Comparison of ENCODE assay signal across 21 cellular contexts in genomic region chr17:48409607-48410006, GRCh38. TPM values are rescaled to one million over a fixed set of nuclear protein-coding genes. Genes with fewer than 3 reads are reported as not detected.
DNase-seq lines count a peak whose midpoint lies in the region; ATAC-seq and TF ChIP-seq lines count a peak whose summit lies in the region.
"Had no signal": no experiment of that assay in that cellular context is flagged by ENCODE, and none has a peak within 500 bp of the region (broad histone marks: within the 10 kb centered on the region; RNA-seq: fewer than 3 reads in every experiment).

No MANE protein-coding gene starts in this region.

- peak overlapping the region; percentile 2 for H3K27ac Mint-ChIP-seq in activated CD4-positive, alpha-beta T cell treated with anti-CD3 and anti-CD28 coated beads, Interleukin-2, amount 10 ng/mL, durations not matched to agents 24 days and 14 days
- H3K27ac Mint-ChIP-seq in activated naive CD4-positive, alpha-beta T cell treated with anti-CD3 and anti-CD28 coated beads, Interleukin-2, amount 50 U/mL, for 72 hours, result peak overlapping the region; percentile 72 to 77
- no peak overlapping the region for H3K27ac Mint-ChIP-seq in activated naive CD4-positive, alpha-beta T cell treated with anti-CD3 and anti-CD28 coated beads, Interleukin-2, amount 10 ng/mL, durations not matched to agents 7 days and 5 days
- H3K27ac Mint-ChIP-seq in activated T-helper 2 cell treated with anti-CD3 and anti-CD28 coated beads, Interferon-gamma antibody, Interleukin-2, Interleukin-4, amounts not matched to agents 10 μg/mL and 5 μg/mL and 100 μg/mL, durations not matched to agents 14 hours and 24 hours and 36 hours, result peak overlapping the region; percentile 29
- H3K27ac Mint-ChIP-seq in natural killer cell, result peak overlapping the region; percentile 72 to 78
- H3K27ac Mint-ChIP-seq: CD14-positive monocyte had no signal

- no peak for DNase-seq in activated CD4-positive, alpha-beta T cell treated with anti-CD3 and anti-CD28 coated beads, Interleukin-2, amount 10 ng/mL, durations not matched to agents 24 days and 14 days
- DNase-seq in activated CD4-positive, alpha-beta T cell treated with anti-CD3 and anti-CD28 coated beads for 48 hours, result no peak
- no peak for DNase-seq in activated naive CD4-positive, alpha-beta T cell treated with anti-CD3 and anti-CD28 coated beads, Interleukin-2, amount 50 U/mL, for 72 hours (ENCODE audit: low spot score in 2 of 2)
- no peak for DNase-seq in activated naive CD4-positive, alpha-beta T cell treated with anti-CD3 and anti-CD28 coated beads, Interleukin-2, amount 10 ng/mL, durations not matched to agents 7 days and 5 days
- DNase-seq in activated T-helper 2 cell treated with anti-CD3 and anti-CD28 coated beads, Interferon-gamma antibody, Interleukin-2, Interleukin-4, amounts not matched to agents 10 μg/mL and 5 μg/mL and 100 μg/mL, durations not matched to agents 14 hours and 24 hours and 36 hours (ENCODE audit: low spot score), result no peak
- no peak for DNase-seq in natural killer cell
- DNase-seq in dedifferentiated amniotic fluid mesenchymal stem cell (ENCODE audit: extremely low spot score), result no peak
- DNase-seq in iPS-NIHi11 (ENCODE audit: low spot score), result no peak
- DNase-seq: 8988T, ACHN, BE2C, DMS53, NCI-H1048, NCI-H1694, NCI-H2227 treated with DMSO at 0.1 percent for 48 hours, NCI-H526 treated with DMSO at 0.1 percent for 48 hours, Right ventricle myocardium superior, RPMI8226 had no signal

- no peak for ATAC-seq in activated naive CD4-positive, alpha-beta T cell treated with anti-CD3 and anti-CD28 coated beads, Interleukin-2, amount 50 U/mL, for 72 hours
- no peak for ATAC-seq in natural killer cell
- ATAC-seq: HCT116 had no signal

- CTCF ChIA-PET in activated naive CD4-positive, alpha-beta T cell treated with anti-CD3 and anti-CD28 coated beads, Interleukin-2, amount 10 ng/mL, durations not matched to agents 7 days and 5 days (lab: Charles Lee), result interaction anchor here (0.9 kb wide), 2 partner anchors 17 to 19 kb away, joined by 3 to 4 read pairs; no protein-coding TSS in a partner anchor

- peaks cover 9% of the 10 kb centered on the region for H3K9me3 Mint-ChIP-seq in activated CD4-positive, alpha-beta T cell treated with anti-CD3 and anti-CD28 coated beads, Interleukin-2, amount 10 ng/mL, durations not matched to agents 24 days and 14 days
- H3K9me3 Mint-ChIP-seq in activated naive CD4-positive, alpha-beta T cell treated with anti-CD3 and anti-CD28 coated beads, Interleukin-2, amount 50 U/mL, for 72 hours, result peaks cover 0 to 9% of the 10 kb centered on the region in 2 donors
- H3K9me3 Mint-ChIP-seq in activated naive CD4-positive, alpha-beta T cell treated with anti-CD3 and anti-CD28 coated beads, Interleukin-2, amount 10 ng/mL, durations not matched to agents 7 days and 5 days, result no peaks in the 10 kb centered on the region
- no peaks in the 10 kb centered on the region for H3K9me3 Mint-ChIP-seq in activated T-helper 2 cell treated with anti-CD3 and anti-CD28 coated beads, Interferon-gamma antibody, Interleukin-2, Interleukin-4, amounts not matched to agents 10 μg/mL and 5 μg/mL and 100 μg/mL, durations not matched to agents 14 hours and 24 hours and 36 hours
- no peaks in the 10 kb centered on the region for H3K9me3 Mint-ChIP-seq in natural killer cell
- H3K9me3 Mint-ChIP-seq: CD14-positive monocyte had no signal

- intact Hi-C loops in activated CD4-positive, alpha-beta T cell treated with anti-CD3 and anti-CD28 coated beads, Interleukin-2, amount 10 ng/mL, durations not matched to agents 24 days and 14 days (cut with micrococcal nuclease), result loop anchor here (2.0 to 5.0 kb wide), 2 partner anchors 19 to 133 kb away; no protein-coding TSS in a partner anchor
- intact Hi-C loops in activated T-helper 2 cell treated with anti-CD3 and anti-CD28 coated beads, Interferon-gamma antibody, Interleukin-2, Interleukin-4, amounts not matched to agents 10 μg/mL and 5 μg/mL and 100 μg/mL, durations not matched to agents 14 hours and 24 hours and 36 hours (cut with micrococcal nuclease), result no loop called here
- intact Hi-C loops in natural killer cell (cut with micrococcal nuclease), result no loop called here

- TF ChIP-seq CTCF in natural killer cell (IDR thresholded peaks at IDR 0.05), result no peak

- H3K36me3 Mint-ChIP-seq in activated CD4-positive, alpha-beta T cell treated with anti-CD3 and anti-CD28 coated beads, Interleukin-2, amount 10 ng/mL, durations not matched to agents 24 days and 14 days (ENCODE audit: low read depth), result peaks cover 44% of the 10 kb centered on the region
- peaks cover 9 to 42% of the 10 kb centered on the region in 2 donors for H3K36me3 Mint-ChIP-seq in activated naive CD4-positive, alpha-beta T cell treated with anti-CD3 and anti-CD28 coated beads, Interleukin-2, amount 50 U/mL, for 72 hours
- peaks cover 55% of the 10 kb centered on the region for H3K36me3 Mint-ChIP-seq in activated naive CD4-positive, alpha-beta T cell treated with anti-CD3 and anti-CD28 coated beads, Interleukin-2, amount 10 ng/mL, durations not matched to agents 7 days and 5 days
- H3K36me3 Mint-ChIP-seq in activated T-helper 2 cell treated with anti-CD3 and anti-CD28 coated beads, Interferon-gamma antibody, Interleukin-2, Interleukin-4, amounts not matched to agents 10 μg/mL and 5 μg/mL and 100 μg/mL, durations not matched to agents 14 hours and 24 hours and 36 hours (ENCODE audit: low read depth), result peaks cover 68% of the 10 kb centered on the region
- H3K36me3 Mint-ChIP-seq in natural killer cell, result peaks cover 24% of the 10 kb centered on the region
- H3K36me3 Mint-ChIP-seq: CD14-positive monocyte had no signal

- no peak overlapping the region for H3K4me3 Mint-ChIP-seq in activated CD4-positive, alpha-beta T cell treated with anti-CD3 and anti-CD28 coated beads, Interleukin-2, amount 10 ng/mL, durations not matched to agents 24 days and 14 days
- H3K4me3 Mint-ChIP-seq in activated naive CD4-positive, alpha-beta T cell treated with anti-CD3 and anti-CD28 coated beads, Interleukin-2, amount 10 ng/mL, durations not matched to agents 7 days and 5 days, result no peak overlapping the region
- H3K4me3 Mint-ChIP-seq in activated T-helper 2 cell treated with anti-CD3 and anti-CD28 coated beads, Interferon-gamma antibody, Interleukin-2, Interleukin-4, amounts not matched to agents 10 μg/mL and 5 μg/mL and 100 μg/mL, durations not matched to agents 14 hours and 24 hours and 36 hours (ENCODE audit: low read depth), result no peak overlapping the region
- H3K4me3 Mint-ChIP-seq in natural killer cell, result no peak overlapping the region

- no peaks in the 10 kb centered on the region for H3K27me3 Mint-ChIP-seq in activated CD4-positive, alpha-beta T cell treated with anti-CD3 and anti-CD28 coated beads, Interleukin-2, amount 10 ng/mL, durations not matched to agents 24 days and 14 days
- no peaks in the 10 kb centered on the region for H3K27me3 Mint-ChIP-seq in activated naive CD4-positive, alpha-beta T cell treated with anti-CD3 and anti-CD28 coated beads, Interleukin-2, amount 10 ng/mL, durations not matched to agents 7 days and 5 days
- no peaks in the 10 kb centered on the region for H3K27me3 Mint-ChIP-seq in activated T-helper 2 cell treated with anti-CD3 and anti-CD28 coated beads, Interferon-gamma antibody, Interleukin-2, Interleukin-4, amounts not matched to agents 10 μg/mL and 5 μg/mL and 100 μg/mL, durations not matched to agents 14 hours and 24 hours and 36 hours (ENCODE audit: low read depth)
- H3K27me3 Mint-ChIP-seq in natural killer cell (ENCODE audit: low read depth in 2 of 2), result no peaks in the 10 kb centered on the region

- H3K4me1 Mint-ChIP-seq in activated CD4-positive, alpha-beta T cell treated with anti-CD3 and anti-CD28 coated beads, Interleukin-2, amount 10 ng/mL, durations not matched to agents 24 days and 14 days, result peaks cover 60% of the 10 kb centered on the region
- peaks cover 56% of the 10 kb centered on the region for H3K4me1 Mint-ChIP-seq in activated naive CD4-positive, alpha-beta T cell treated with anti-CD3 and anti-CD28 coated beads, Interleukin-2, amount 10 ng/mL, durations not matched to agents 7 days and 5 days
- H3K4me1 Mint-ChIP-seq in activated T-helper 2 cell treated with anti-CD3 and anti-CD28 coated beads, Interferon-gamma antibody, Interleukin-2, Interleukin-4, amounts not matched to agents 10 μg/mL and 5 μg/mL and 100 μg/mL, durations not matched to agents 14 hours and 24 hours and 36 hours (ENCODE audit: low read depth), result peaks cover 56% of the 10 kb centered on the region
- peaks cover 56 to 60% of the 10 kb centered on the region in 2 donors for H3K4me1 Mint-ChIP-seq in natural killer cell
- H3K4me1 Mint-ChIP-seq: CD14-positive monocyte had no signal

RNA-seq across cellular contexts. Expression of gene SKAP1, which starts 20.4 kb away (rescaled TPM):
- 59.3 and 63.1 TPM in 2 replicates for total RNA-seq in activated CD4-positive, alpha-beta T cell treated with anti-CD3 and anti-CD28 coated beads, Interleukin-2, amount 10 ng/mL, durations not matched to agents 24 days and 14 days
- total RNA-seq in activated naive CD4-positive, alpha-beta T cell treated with anti-CD3 and anti-CD28 coated beads, Interleukin-2, amount 50 U/mL, for 72 hours, result 10 to 100 TPM; 65.0 to 98.0 TPM
- 60.5 and 67.9 TPM in 2 replicates for total RNA-seq in activated T-helper 2 cell treated with anti-CD3 and anti-CD28 coated beads, Interferon-gamma antibody, Interleukin-2, Interleukin-4, amounts not matched to agents 10 μg/mL and 5 μg/mL and 100 μg/mL, durations not matched to agents 14 hours and 24 hours and 36 hours
- 100 to 1,000 TPM; 168 to 227 (median 190) TPM for total RNA-seq in natural killer cell
- total RNA-seq: H1 had no signal
